12 cellular contexts compared by ENCODE assay signal in the genomic region with DNA sequence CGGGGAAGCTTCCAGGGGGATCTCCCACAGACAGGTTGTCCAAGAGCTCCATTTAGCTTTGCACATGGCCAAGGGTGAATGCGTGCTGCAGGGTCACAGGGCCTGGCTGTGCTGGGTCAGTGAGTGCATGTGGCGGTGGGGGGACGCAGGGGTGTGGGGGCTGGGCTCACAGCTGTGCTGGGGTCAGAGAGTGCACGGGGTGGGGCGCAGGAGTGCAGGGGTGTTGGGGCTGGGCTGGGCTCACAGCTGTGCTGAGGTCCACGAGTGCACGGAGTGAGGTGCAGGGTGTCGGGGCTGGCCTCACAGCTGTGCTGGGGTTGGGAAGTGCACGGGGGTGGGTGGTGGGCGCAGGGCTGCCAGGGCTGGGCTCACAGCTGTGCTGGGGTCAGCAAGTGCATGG.
"Had no signal": no experiment of that assay in that cellular context is flagged by ENCODE, and none has a peak within 500 bp of the region (broad histone marks: within the 10 kb centered on the region; RNA-seq: fewer than 3 reads in every experiment).

No MANE protein-coding gene starts in this region.

- H3K4me3 ChIP-seq: left ventricle myocardium inferior, ovary, thyroid gland had no signal

- H3K4me1 ChIP-seq: left ventricle myocardium inferior, thyroid gland had no signal

- H3K9me3 ChIP-seq: left ventricle myocardium inferior, ovary, thyroid gland had no signal

- H3K36me3 ChIP-seq: left ventricle myocardium inferior, ovary, thyroid gland had no signal

- H3K27ac ChIP-seq: left ventricle myocardium inferior, ovary, thyroid gland had no signal

- DNase-seq: activated CD4-positive, alpha-beta T cell treated with anti-CD3 and anti-CD28 coated beads, Interleukin-2, amount 10 ng/mL, durations not matched to agents 24 days and 14 days; activated CD8-positive, alpha-beta memory T cell treated with anti-CD3 and anti-CD28 coated beads for 24 hours; activated naive CD4-positive, alpha-beta T cell treated with anti-CD3 and anti-CD28 coated beads, Interleukin-2, amount 10 ng/mL, durations not matched to agents 7 days and 5 days; dermis blood vessel endothelial cell; erythroblast; hippocampal formation; left ventricle myocardium inferior; mesenchymal stem cell; ovary; stimulated activated CD4-positive, alpha-beta T cell treated with anti-CD3 and anti-CD28 coated beads, Interleukin-15, amount 100 ng/mL, for 24 hours; stimulated activated CD4-positive, alpha-beta T cell treated with anti-CD3 and anti-CD28 coated beads, Interleukin-4, amount 100 ng/mL, for 4 hours; thyroid gland had no signal

- H3K27me3 ChIP-seq: ovary, thyroid gland had no signal
